Comparison of ENCODE assay signal across 40 cellular contexts in genomic region chr15:91989821-91990220, GRCh38.
"Had no signal": no experiment of that assay in that cellular context is flagged by ENCODE, and none has a peak within 500 bp of the region (broad histone marks: within the 10 kb centered on the region; RNA-seq: fewer than 3 reads in every experiment).

No MANE protein-coding gene starts in this region.

- H3K27me3 Mint-ChIP-seq: activated naive CD4-positive, alpha-beta T cell treated with anti-CD3 and anti-CD28 coated beads, Interleukin-2, amount 10 ng/mL, durations not matched to agents 7 days and 5 days; activated naive CD4-positive, alpha-beta T cell treated with anti-CD3 and anti-CD28 coated beads, Interleukin-2, amount 50 U/mL, for 24 hours; activated naive CD8-positive, alpha-beta T cell; activated naive CD8-positive, alpha-beta T cell treated with anti-CD3 and anti-CD28 coated beads for 36 hours; activated naive CD8-positive, alpha-beta T cell treated with anti-CD3 and anti-CD28 coated beads, Interleukin-2, amount 50 U/mL, for 24 hours; activated T-cell treated with anti-CD3 and anti-CD28 coated beads, Interleukin-2, amount 50 U/mL, for 24 hours; activated T-helper 17 cell treated with anti-CD3 and anti-CD28 coated beads, Interleukin-2, amount 50 U/mL, for 72 hours; central memory CD8-positive, alpha-beta T cell had no signal

- DNase-seq: activated effector memory CD4-positive, alpha-beta T cell treated with anti-CD3 and anti-CD28 coated beads, Interleukin-2, amount 50 U/mL, for 16 hours; activated effector memory CD4-positive, alpha-beta T cell treated with Interleukin-2 at 50 U/mL for 16 hours; activated gamma-delta T cell; activated gamma-delta T cell treated with Interleukin-2 at 50 U/mL for 16 hours; activated naive CD4-positive, alpha-beta T cell; activated naive CD4-positive, alpha-beta T cell treated with anti-CD3 and anti-CD28 coated beads for 36 hours; activated naive CD4-positive, alpha-beta T cell treated with anti-CD3 and anti-CD28 coated beads, Interleukin-2, amount 10 ng/mL, durations not matched to agents 7 days and 5 days; activated naive CD4-positive, alpha-beta T cell treated with anti-CD3 and anti-CD28 coated beads, Interleukin-2, amount 50 U/mL, for 16 hours; activated naive CD4-positive, alpha-beta T cell treated with Interleukin-2 at 50 U/mL for 16 hours; activated naive CD8-positive, alpha-beta T cell treated with anti-CD3 and anti-CD28 coated beads for 36 hours; activated naive CD8-positive, alpha-beta T cell treated with anti-CD3 and anti-CD28 coated beads, Interleukin-2, amount 10 ng/mL, durations not matched to agents 7 days and 5 days; activated naive CD8-positive, alpha-beta T cell treated with anti-CD3 and anti-CD28 coated beads, Interleukin-2, amount 50 U/mL, for 24 hours; activated T-cell treated with anti-CD3 and anti-CD28 coated beads, Interleukin-2, amount 50 U/mL, for 1 hour; activated T-cell treated with anti-CD3 and anti-CD28 coated beads, Interleukin-2, amount 50 U/mL, for 24 hours; activated T-cell treated with anti-CD3 and anti-CD28 coated beads, Interleukin-2, amount 50 U/mL, for 4 hours; activated T-cell treated with anti-CD3 and anti-CD28 coated beads, Interleukin-2, amount 50 U/mL, for 48 hours; activated T-cell treated with anti-CD3 and anti-CD28 coated beads, Interleukin-2, amount 50 U/mL, for 72 hours; adrenal gland; amniotic stem cell; amygdala; anterior cingulate cortex; aorta; body of pancreas; brain microvascular endothelial cell; caudate nucleus; central memory CD4-positive, alpha-beta T cell; cerebellar nuclear complex had no signal

- FAIRE-seq: astrocyte, bronchial epithelial cell had no signal

- H3K27ac Mint-ChIP-seq: activated naive CD4-positive, alpha-beta T cell treated with anti-CD3 and anti-CD28 coated beads for 36 hours; activated naive CD4-positive, alpha-beta T cell treated with anti-CD3 and anti-CD28 coated beads, Interleukin-2, amount 10 ng/mL, durations not matched to agents 7 days and 5 days; activated naive CD4-positive, alpha-beta T cell treated with anti-CD3 and anti-CD28 coated beads, Interleukin-2, amount 50 U/mL, for 24 hours; activated naive CD8-positive, alpha-beta T cell; activated naive CD8-positive, alpha-beta T cell treated with anti-CD3 and anti-CD28 coated beads for 36 hours; activated naive CD8-positive, alpha-beta T cell treated with anti-CD3 and anti-CD28 coated beads, Interleukin-2, amount 10 ng/mL, durations not matched to agents 7 days and 5 days; activated naive CD8-positive, alpha-beta T cell treated with anti-CD3 and anti-CD28 coated beads, Interleukin-2, amount 50 U/mL, for 24 hours; activated T-cell treated with anti-CD3 and anti-CD28 coated beads, Interleukin-2, amount 50 U/mL, for 24 hours; activated T-cell treated with anti-CD3 and anti-CD28 coated beads, Interleukin-2, amount 50 U/mL, for 72 hours; activated T-helper 1 cell treated with anti-CD3 and anti-CD28 coated beads, Interleukin-12 subunit alpha, Interleukin-12 subunit beta, Interleukin-2, Interleukin-4 antibody, amounts not matched to agents 30 ng/mL and 10 ng/mL and 1 ng/mL, durations not matched to agents 14 hours and 24 hours and 36 hours; activated T-helper 2 cell treated with anti-CD3 and anti-CD28 coated beads, Interferon-gamma antibody, Interleukin-2, Interleukin-4, amounts not matched to agents 10 μg/mL and 5 μg/mL and 100 μg/mL, durations not matched to agents 14 hours and 24 hours and 36 hours had no signal

- H3K36me3 Mint-ChIP-seq: activated naive CD4-positive, alpha-beta T cell treated with anti-CD3 and anti-CD28 coated beads, Interleukin-2, amount 50 U/mL, for 24 hours; activated naive CD4-positive, alpha-beta T cell treated with anti-CD3 and anti-CD28 coated beads, Interleukin-2, amount 50 U/mL, for 72 hours; activated naive CD8-positive, alpha-beta T cell; activated naive CD8-positive, alpha-beta T cell treated with anti-CD3 and anti-CD28 coated beads for 36 hours; activated naive CD8-positive, alpha-beta T cell treated with anti-CD3 and anti-CD28 coated beads, Interleukin-2, amount 10 ng/mL, durations not matched to agents 7 days and 5 days; brain had no signal

- H3K4me3 ChIP-seq: adrenal gland, ascending aorta, body of pancreas, breast epithelium, cardiac muscle cell had no signal

- H3K9me3 ChIP-seq: adrenal gland, ascending aorta, body of pancreas, breast epithelium had no signal

- ATAC-seq: activated naive CD4-positive, alpha-beta T cell treated with anti-CD3 and anti-CD28 coated beads, Interleukin-2, amount 50 U/mL, for 72 hours; activated naive CD8-positive, alpha-beta T cell treated with anti-CD3 and anti-CD28 coated beads, Interleukin-2, amount 50 U/mL, for 24 hours; activated T-cell treated with anti-CD3 and anti-CD28 coated beads, Interleukin-2, amount 50 U/mL, for 4 hours; activated T-cell treated with anti-CD3 and anti-CD28 coated beads, Interleukin-2, amount 50 U/mL, for 72 hours; activated T-helper 17 cell treated with anti-CD3 and anti-CD28 coated beads, Interleukin-2, amount 50 U/mL, for 72 hours; body of pancreas had no signal

- H3K27ac ChIP-seq: adrenal gland, ascending aorta, body of pancreas, brain microvascular endothelial cell, breast epithelium, cardiac muscle cell had no signal

- H3K36me3 ChIP-seq: adrenal gland, ascending aorta, brain microvascular endothelial cell, breast epithelium, cardiac muscle cell had no signal

- H3K4me1 ChIP-seq: body of pancreas, breast epithelium had no signal

- H3K4me3 Mint-ChIP-seq: activated naive CD4-positive, alpha-beta T cell treated with anti-CD3 and anti-CD28 coated beads for 36 hours; activated naive CD4-positive, alpha-beta T cell treated with anti-CD3 and anti-CD28 coated beads, Interleukin-2, amount 10 ng/mL, durations not matched to agents 7 days and 5 days; activated naive CD4-positive, alpha-beta T cell treated with anti-CD3 and anti-CD28 coated beads, Interleukin-2, amount 50 U/mL, for 24 hours; activated naive CD8-positive, alpha-beta T cell; activated naive CD8-positive, alpha-beta T cell treated with anti-CD3 and anti-CD28 coated beads for 36 hours; activated naive CD8-positive, alpha-beta T cell treated with anti-CD3 and anti-CD28 coated beads, Interleukin-2, amount 10 ng/mL, durations not matched to agents 7 days and 5 days; activated naive CD8-positive, alpha-beta T cell treated with anti-CD3 and anti-CD28 coated beads, Interleukin-2, amount 50 U/mL, for 24 hours; activated T-cell treated with anti-CD3 and anti-CD28 coated beads, Interleukin-2, amount 50 U/mL, for 24 hours; activated T-cell treated with anti-CD3 and anti-CD28 coated beads, Interleukin-2, amount 50 U/mL, for 4 hours; activated T-cell treated with anti-CD3 and anti-CD28 coated beads, Interleukin-2, amount 50 U/mL, for 72 hours; activated T-helper 1 cell treated with anti-CD3 and anti-CD28 coated beads, Interleukin-12 subunit alpha, Interleukin-12 subunit beta, Interleukin-2, Interleukin-4 antibody, amounts not matched to agents 30 ng/mL and 10 ng/mL and 1 ng/mL, durations not matched to agents 14 hours and 24 hours and 36 hours; activated T-helper 17 cell treated with anti-CD3 and anti-CD28 coated beads, Interleukin-2, amount 50 U/mL, for 72 hours; brain; central memory CD8-positive, alpha-beta T cell had no signal

- H3K27me3 ChIP-seq: adrenal gland, ascending aorta, body of pancreas, brain microvascular endothelial cell, breast epithelium, cardiac muscle cell had no signal
